ENCODE assay signal across 1 cellular context in genomic region chr20:33008336-33009213, GRCh38.
A peak's percentile ranks its signal among the peaks of the same experiment; 100 is the strongest.
TF ChIP-seq lines count a peak whose summit lies in the region.

No MANE protein-coding gene starts in this region.

TF ChIP-seq in HepG2, 621 proteins besides CTCF, POLR2A, EP300 and RAD21 (continued from another document and continues in another):
- no peak for TF ChIP-seq SNAPC4 (CRISPR knock-in tag; IDR thresholded peaks at IDR 0.05)
- TF ChIP-seq ZNF704 (CRISPR knock-in tag; IDR thresholded peaks at IDR 0.05; ENCODE audit: borderline replicate concordance), result 0 out of 2 replicates have a peak, but pooled peaks have one; percentile 12
- TF ChIP-seq TARDBP (CRISPR knock-in tag; IDR thresholded peaks at IDR 0.05), result peak; percentile 53; the same call in 1 of the 2 replicates
- no peak for TF ChIP-seq THAP9 (CRISPR knock-in tag; IDR thresholded peaks at IDR 0.05; ENCODE audit: borderline replicate concordance)
- no peak for TF ChIP-seq ZNF549 (CRISPR knock-in tag; IDR thresholded peaks at IDR 0.05)
- TF ChIP-seq KLF16 (CRISPR knock-in tag; IDR thresholded peaks at IDR 0.05), result peak in 1 of 2 experiments; percentile 70; a peak in 1 of 4 replicates
- peak; percentile 40 for TF ChIP-seq ZFX (CRISPR knock-in tag; IDR thresholded peaks at IDR 0.05; ENCODE audit: low read depth)
- no peak for TF ChIP-seq ZNF276 (CRISPR knock-in tag; IDR thresholded peaks at IDR 0.05; ENCODE audit: low read depth)
- TF ChIP-seq TAF1 (CRISPR knock-in tag; IDR thresholded peaks at IDR 0.05), result no peak
- TF ChIP-seq KAT8 (CRISPR knock-in tag; IDR thresholded peaks at IDR 0.05), result no peak
- peak; percentile 38; the same call in 1 of the 2 replicates for TF ChIP-seq KDM4B (CRISPR knock-in tag; IDR thresholded peaks at IDR 0.05)
- no peak for TF ChIP-seq SMAD1 (CRISPR knock-in tag; IDR thresholded peaks at IDR 0.05; ENCODE audit: borderline replicate concordance, low read depth)
- peak; percentile 34; the same call in 1 of the 2 replicates for TF ChIP-seq ZNF430 (CRISPR knock-in tag; IDR thresholded peaks at IDR 0.05)
- TF ChIP-seq RAD51 (IDR thresholded peaks at IDR 0.05; ENCODE audit: borderline replicate concordance), result peak; percentile 49; the same call in 1 of the 2 replicates
- 0 out of 2 replicates have a peak, but pooled peaks have one; percentile 27 for TF ChIP-seq MAF1 (CRISPR knock-in tag; IDR thresholded peaks at IDR 0.05; ENCODE audit: borderline replicate concordance)
- TF ChIP-seq TCF7 (IDR thresholded peaks at IDR 0.05; ENCODE audit: low read depth), result 0 out of 2 replicates have a peak, but pooled peaks have one; percentile 8
- TF ChIP-seq MAFF (IDR thresholded peaks at IDR 0.05; ENCODE audit: low read depth, low read length), result no peak
- TF ChIP-seq LBX2 (CRISPR knock-in tag; IDR thresholded peaks at IDR 0.05; ENCODE audit: borderline replicate concordance), result peak; percentile 18; the same call in 1 of the 2 replicates
- TF ChIP-seq NONO (IDR thresholded peaks at IDR 0.05), result no peak
- peak; percentile 30; the same call in 1 of the 2 replicates for TF ChIP-seq NONO (CRISPR knock-in tag; conservative IDR thresholded peaks at IDR 0.05)
- TF ChIP-seq ZNF781 (CRISPR knock-in tag; IDR thresholded peaks at IDR 0.05; ENCODE audit: borderline replicate concordance, not compliant biosample characterization), result peak; percentile 73
- peak; percentile 55 for TF ChIP-seq HOXA5 (CRISPR knock-in tag; IDR thresholded peaks at IDR 0.05)
- no peak; the same call in 1 of the 2 replicates for TF ChIP-seq ARNT2 (CRISPR knock-in tag; IDR thresholded peaks at IDR 0.05; ENCODE audit: low read depth)
- TF ChIP-seq SMARCE1 (IDR thresholded peaks at IDR 0.05; ENCODE audit: borderline replicate concordance), result no peak
- peak; percentile 18; the same call in 1 of the 2 replicates for TF ChIP-seq KDM2A (CRISPR knock-in tag; IDR thresholded peaks at IDR 0.05; ENCODE audit: borderline replicate concordance, low read depth)
- no peak for TF ChIP-seq ZFP90 (CRISPR knock-in tag; IDR thresholded peaks at IDR 0.05; ENCODE audit: borderline replicate concordance)
- TF ChIP-seq ZNF766 (CRISPR knock-in tag; IDR thresholded peaks at IDR 0.05; ENCODE audit: borderline replicate concordance), result peak; percentile 76; the same call in 1 of the 2 replicates
- peak; percentile 28; the same call in 1 of the 2 replicates for TF ChIP-seq THRA (CRISPR knock-in tag; IDR thresholded peaks at IDR 0.05; ENCODE audit: borderline replicate concordance)
- 0 out of 2 replicates have a peak, but pooled peaks have one; percentile 25 for TF ChIP-seq ZNF275 (CRISPR knock-in tag; IDR thresholded peaks at IDR 0.05; ENCODE audit: borderline replicate concordance)
- 0 out of 2 replicates have a peak, but pooled peaks have one; percentile 72 for TF ChIP-seq RFXAP (CRISPR knock-in tag; IDR thresholded peaks at IDR 0.05; ENCODE audit: borderline replicate concordance)
- TF ChIP-seq PBX3 (CRISPR knock-in tag; IDR thresholded peaks at IDR 0.05; ENCODE audit: borderline replicate concordance), result 0 out of 2 replicates have a peak, but pooled peaks have one; percentile 59
- no peak for TF ChIP-seq ZNF18 (CRISPR knock-in tag; IDR thresholded peaks at IDR 0.05; ENCODE audit: insufficient replicate concordance)
- TF ChIP-seq ZNF513 (CRISPR knock-in tag; conservative IDR thresholded peaks at IDR 0.05), result no peak
- no peak for TF ChIP-seq SMAD3 (CRISPR knock-in tag; IDR thresholded peaks at IDR 0.05)
- TF ChIP-seq MNT (IDR thresholded peaks at IDR 0.05), result peak; percentile 76
